8 cellular contexts compared by ENCODE assay signal in the genomic region with DNA sequence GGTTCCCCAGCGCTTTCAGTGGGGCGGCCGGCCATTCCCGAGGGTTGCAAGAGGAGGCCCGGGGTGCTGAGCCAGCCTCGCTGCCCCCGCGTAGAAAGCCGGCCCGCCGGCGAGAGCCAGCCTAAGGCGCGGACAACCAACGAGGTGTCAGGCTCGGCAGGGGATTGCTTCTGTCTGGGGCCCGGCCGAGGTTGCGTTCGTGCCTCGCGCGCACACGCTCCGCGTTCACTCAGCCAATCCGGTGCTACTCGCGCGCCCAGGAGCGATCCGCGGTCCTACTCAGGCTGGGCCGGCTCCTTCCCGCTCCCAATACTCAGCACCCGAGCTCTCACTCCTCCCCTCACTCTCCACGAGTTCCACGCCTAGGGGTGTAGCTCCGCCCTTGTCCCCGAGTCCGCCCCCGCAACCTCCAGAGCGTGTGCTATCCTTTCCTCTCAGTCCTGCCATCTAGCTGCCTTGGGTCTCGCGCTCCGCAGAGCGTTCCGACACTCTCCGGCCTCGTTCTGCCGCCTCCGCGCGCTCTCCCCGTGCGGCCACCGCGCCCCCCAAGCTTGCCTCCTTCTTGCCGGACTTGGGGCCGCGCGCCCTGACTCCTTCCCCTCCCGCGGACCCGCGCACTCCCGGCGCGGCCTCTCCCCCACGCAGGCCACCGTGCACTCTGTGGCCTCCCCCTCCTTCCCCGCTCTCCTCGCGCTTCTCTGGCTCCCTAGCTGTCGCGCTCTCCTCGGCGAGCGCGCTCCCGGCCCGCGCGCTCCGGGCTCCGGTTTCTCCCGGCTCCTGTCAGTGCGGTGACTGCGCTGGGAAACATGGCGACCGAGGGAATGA. TPM values are rescaled to one million over a fixed set of nuclear protein-coding genes. Genes with fewer than 3 reads are reported as not detected.
A peak's percentile ranks its signal among the peaks of the same experiment; 100 is the strongest.
DNase-seq lines count a peak whose midpoint lies in the region; ATAC-seq and TF ChIP-seq lines count a peak whose summit lies in the region.

A gene (plus strand): TSS at position 426 of the 825 bp plus-strand sequence.

- peak within 1 kb of the TSS; percentile 97 for H3K27ac ChIP-seq in RWPE1

- CTCF ChIA-PET in RWPE1 (lab: Yijun Ruan, JAX) = interaction anchor here (0.5 kb wide), 1 partner anchor 656 kb away, joined by 3 read pairs; no protein-coding TSS in a partner anchor

- DNase-seq in DMS53 treated with DMSO at 0.1 percent for 48 hours (lab: John Stamatoyannopoulos, UW; ENCODE audit: unreplicated experiment) = peak; percentile 91
- peak; percentile 99 for DNase-seq in KBM-7
- DNase-seq in RWPE1 (ENCODE audit: low spot score) = peak; percentile 94
- peak; percentile 85 for DNase-seq in activated T-helper 9 cell treated with anti-CD3 and anti-CD28 coated beads, Interleukin-2, amount 50 U/mL, for 16 hours (ENCODE audit: low read depth)
- peak; percentile 97 for DNase-seq in fibroblast of peridontal ligament (ENCODE audit: extremely low read depth)
- DNase-seq in natural killer cell treated with Interleukin-12 subunit alpha and Interleukin-12 subunit beta and Interleukin-15 and Interleukin-18, amount 100 ng/mL, for 72 hours (ENCODE audit: low spot score) = peak; percentile 93
- DNase-seq in stimulated activated naive CD8-positive, alpha-beta T cell treated with anti-CD3 and anti-CD28 coated beads, Interleukin-15, Interleukin-2, amounts not matched to agents 100 U/mL and 50 U/mL, for 24 hours = peak; percentile 90

- no peaks in the 10 kb centered on the region for H3K9me3 Mint-ChIP-seq in natural killer cell treated with Interleukin-12 subunit alpha and Interleukin-12 subunit beta and Interleukin-15 and Interleukin-18, amount 100 ng/mL, for 72 hours

- peak within 1 kb of the TSS; percentile 78 to 86 for H3K27ac Mint-ChIP-seq in natural killer cell treated with Interleukin-12 subunit alpha and Interleukin-12 subunit beta and Interleukin-15 and Interleukin-18, amount 100 ng/mL, for 72 hours

- in situ Hi-C loops in KBM-7 (cut with MboI; ENCODE audit: low pct_unique_long_range_greater_than_20kb, low sequenced_read_pairs) = no loop called here

- POLR2A ChIA-PET in RWPE1 (lab: Yijun Ruan, JAX; ENCODE audit: low non-redundant PET) = interaction anchor here (0.5 kb wide), 1 partner anchor 31 kb away, joined by 3 read pairs; no protein-coding TSS in a partner anchor

- peaks cover 7 to 25% of the 10 kb centered on the region in 2 donors for H3K4me1 Mint-ChIP-seq in natural killer cell treated with Interleukin-12 subunit alpha and Interleukin-12 subunit beta and Interleukin-15 and Interleukin-18, amount 100 ng/mL, for 72 hours (ENCODE audit: low read depth in 2 of 2)

- peaks cover 12 to 25% of the 10 kb centered on the region in 2 donors for H3K27me3 Mint-ChIP-seq in natural killer cell treated with Interleukin-12 subunit alpha and Interleukin-12 subunit beta and Interleukin-15 and Interleukin-18, amount 100 ng/mL, for 72 hours

- peak; percentile 85 for ATAC-seq in GM21717 (IDR thresholded peaks at IDR 0.05; ENCODE audit: unreplicated experiment)
- peak; percentile 96 to 98 for ATAC-seq in natural killer cell treated with Interleukin-12 subunit alpha and Interleukin-12 subunit beta and Interleukin-15 and Interleukin-18, amount 100 ng/mL, for 72 hours
- peak; percentile 98 for ATAC-seq in stimulated activated naive CD8-positive, alpha-beta T cell treated with anti-CD3 and anti-CD28 coated beads, Interleukin-15, Interleukin-2, amounts not matched to agents 100 U/mL and 50 U/mL, for 24 hours

- H3K36me3 Mint-ChIP-seq in natural killer cell treated with Interleukin-12 subunit alpha and Interleukin-12 subunit beta and Interleukin-15 and Interleukin-18, amount 100 ng/mL, for 72 hours = no peaks in the 10 kb centered on the region

- H3K4me3 Mint-ChIP-seq in natural killer cell treated with Interleukin-12 subunit alpha and Interleukin-12 subunit beta and Interleukin-15 and Interleukin-18, amount 100 ng/mL, for 72 hours = peak within 1 kb of the TSS; percentile 96

- TF ChIP-seq CTCF in RWPE1 (conservative IDR thresholded peaks at IDR 0.05; ENCODE audit: low read depth) = no peak

RNA-seq across cellular contexts. Expression of the gene that starts here (rescaled TPM):
- 10 to 100 TPM; 18.6 to 20.1 TPM for total RNA-seq in natural killer cell treated with Interleukin-12 subunit alpha and Interleukin-12 subunit beta and Interleukin-15 and Interleukin-18, amount 100 ng/mL, for 72 hours

Comparison
In these comparisons a context has a peak if more than half of its experiments do, and no peak if none do; other contexts are left out.
1. Peak in every context shown above with its lines: DNase-seq, ATAC-seq and H3K27ac ChIP-seq.